Comparison of ENCODE assay signal across 9 cellular contexts in the genomic region with DNA sequence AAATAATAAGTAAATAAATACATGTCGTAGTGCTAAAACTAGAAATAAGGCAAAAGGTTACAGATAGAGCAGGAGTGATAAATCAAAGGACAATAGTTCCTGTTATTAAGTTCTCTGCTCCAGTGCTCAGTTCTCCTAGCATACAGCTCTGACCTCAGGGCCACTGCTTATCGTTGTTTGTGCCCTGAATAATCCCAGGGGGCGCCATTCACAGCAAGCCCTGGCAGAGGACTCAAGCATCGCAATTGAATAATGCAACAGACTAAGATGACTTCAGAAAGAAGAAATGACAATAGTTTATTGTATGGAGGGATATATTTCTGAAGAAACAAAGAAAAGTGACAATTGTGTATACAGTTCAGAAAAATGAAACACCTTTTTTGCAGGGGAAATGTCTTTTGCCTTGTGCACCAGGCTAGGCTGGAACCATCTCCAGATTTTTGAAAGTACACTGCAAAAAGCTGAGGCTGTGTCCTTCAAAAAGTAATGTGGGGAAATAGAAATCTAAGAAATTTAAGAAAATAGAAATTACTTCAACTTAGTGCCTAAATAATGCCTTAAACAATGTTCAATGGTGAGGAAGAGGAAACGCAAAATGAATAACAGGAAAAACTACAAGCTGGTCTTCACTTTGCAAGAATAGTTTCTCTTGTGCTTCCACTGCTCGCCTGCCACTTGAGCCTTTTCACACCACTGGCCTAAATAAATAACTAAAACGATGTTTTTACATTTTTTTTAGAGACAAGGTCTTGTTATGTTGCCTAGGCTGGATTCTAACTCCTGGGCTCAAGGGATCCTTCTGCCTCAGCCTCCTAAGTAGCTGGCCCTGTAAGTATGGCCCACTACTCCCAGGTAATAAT. TPM values are rescaled to one million over a fixed set of nuclear protein-coding genes. Genes with fewer than 3 reads are reported as not detected.
DNase-seq lines count a peak whose midpoint lies in the region; FAIRE-seq and TF ChIP-seq lines count a peak whose summit lies in the region.
"Had no signal": no experiment of that assay in that cellular context is flagged by ENCODE, and none has a peak within 500 bp of the region (broad histone marks: within the 10 kb centered on the region; RNA-seq: fewer than 3 reads in every experiment).

No MANE protein-coding gene starts in this region.

- POLR2A ChIA-PET in AG04450 (lab: Yijun Ruan, JAX): no interaction called here

- H3K27ac Mint-ChIP-seq in glutamatergic neuron (ENCODE audit: unreplicated experiment): no peak overlapping the region

- H3K9me3 Mint-ChIP-seq in glutamatergic neuron (ENCODE audit: unreplicated experiment): no peaks in the 10 kb centered on the region

- no peaks in the 10 kb centered on the region for H3K27me3 Mint-ChIP-seq in glutamatergic neuron (ENCODE audit: unreplicated experiment)

- H3K9me3 ChIP-seq in AG04450 (ENCODE audit: control insufficient read depth, insufficient read depth, low read length): no peaks in the 10 kb centered on the region
- H3K9me3 ChIP-seq: upper lobe of left lung had no signal

- in situ Hi-C loops in GM13976 (cut with MboI; ENCODE audit: low sequenced_read_pairs, unreplicated experiment): no loop called here

- H3K36me3 Mint-ChIP-seq in glutamatergic neuron (ENCODE audit: unreplicated experiment): no peaks in the 10 kb centered on the region

- H3K27me3 ChIP-seq in AG04450 (ENCODE audit: control insufficient read depth, insufficient read depth, low read length): no peaks in the 10 kb centered on the region
- H3K27me3 ChIP-seq: upper lobe of left lung had no signal

- FAIRE-seq in frontal cortex (lab: Jason Lieb, UNC): no peak

- no peak overlapping the region for H3K4me3 ChIP-seq in AG04450 (ENCODE audit: low read depth, low read length)
- H3K4me3 ChIP-seq: upper lobe of left lung had no signal

- CTCF ChIA-PET in AG04450 (lab: Charles Lee): interaction anchor here (0.6 to 1.5 kb wide), 4 partner anchors 8 to 348 kb away, joined by 3 to 5 read pairs (median 4); no protein-coding TSS in a partner anchor

- H3K4me1 Mint-ChIP-seq in glutamatergic neuron (ENCODE audit: low read depth, unreplicated experiment): peaks cover 2% of the 10 kb centered on the region

- TF ChIP-seq CTCF in AG04450 (IDR thresholded peaks at IDR 0.05; ENCODE audit: low read depth, low read length) (peak; percentile 45), GM13976 (IDR thresholded peaks at IDR 0.05; ENCODE audit: borderline replicate concordance, control extremely low read depth, extremely low read depth, insufficient read depth, missing control alignments) (no peak), glutamatergic neuron (IDR thresholded peaks at IDR 0.05; ENCODE audit: partially characterized antibody, unreplicated experiment) (peak; percentile 40)

- no peak overlapping the region for H3K27ac ChIP-seq in AG04450 (ENCODE audit: low read depth, low read length)
- H3K27ac ChIP-seq: upper lobe of left lung had no signal

- DNase-seq in AG04450 (ENCODE audit: low read depth, low spot score): no peak
- DNase-seq in GM13976 (ENCODE audit: low spot score): peak; percentile 59
- DNase-seq in NCI-H69 (lab: John Stamatoyannopoulos, UW): peak; percentile 54
- DNase-seq in activated T-cell treated with anti-CD3 and anti-CD28 coated beads for 1 hour (ENCODE audit: low read depth): peak; percentile 47
- peak; percentile 48 for DNase-seq in glutamatergic neuron
- peak; percentile 53 for DNase-seq in stimulated activated CD4-positive, alpha-beta T cell treated with anti-CD3 and anti-CD28 coated beads, Interleukin-15, amount 100 ng/mL, for 24 hours
- no peak for DNase-seq in ureter (ENCODE audit: low spot score)
- no peak for DNase-seq in frontal cortex (ENCODE audit: low spot score in 2 of 2)

- H3K4me3 Mint-ChIP-seq in glutamatergic neuron (ENCODE audit: unreplicated experiment): no peak overlapping the region

RNA-seq across cellular contexts. Expression of a gene that starts 19.0 kb away (rescaled TPM):
- 15.7 and 20.5 TPM in 2 replicates for polyA plus RNA-seq in AG04450 (2011; rRNA removed)
- polyA minus RNA-seq in AG04450 (2011; rRNA and poly(A)+ RNA removed): 8.8 and 12.8 TPM in 2 replicates
- total RNA-seq in glutamatergic neuron (ENCODE audit: unreplicated experiment) (18.0 TPM), ureter (21.1 TPM), frontal cortex (51.0 TPM)

Comparison
In these comparisons a context has a peak if more than half of its experiments do, and no peak if none do; other contexts are left out.
1. DNase-seq: peak in GM13976 (single experiment), NCI-H69 (single experiment), activated T-cell treated with anti-CD3 and anti-CD28 coated beads for 1 hour (single experiment), glutamatergic neuron (single experiment) and stimulated activated CD4-positive, alpha-beta T cell treated with anti-CD3 and anti-CD28 coated beads, Interleukin-15, amount 100 ng/mL, for 24 hours (single experiment); none in AG04450 (single experiment), ureter (single experiment) and frontal cortex (0 of 2).